In genomic region chr13:106562301-106562700, GRCh38 we compare ENCODE assay signal across 16 cellular contexts. TPM values are rescaled to one million over a fixed set of nuclear protein-coding genes. Genes with fewer than 3 reads are reported as not detected.
DNase-seq lines count a peak whose midpoint lies in the region; ATAC-seq, FAIRE-seq and TF ChIP-seq lines count a peak whose summit lies in the region.
"Had no signal": no experiment of that assay in that cellular context is flagged by ENCODE, and none has a peak within 500 bp of the region (broad histone marks: within the 10 kb centered on the region; RNA-seq: fewer than 3 reads in every experiment).

No MANE protein-coding gene starts in this region.

- no peaks in the 10 kb centered on the region for H3K9me3 ChIP-seq in BLaER1 treated with 17β-estradiol and CSF1 and Interleukin-3, amounts not matched to agents 10 nM and 100 nM (replicated peaks in 1 of 11)
- H3K9me3 ChIP-seq: prostate gland, stomach had no signal

- peaks cover 52% of the 10 kb centered on the region for H3K36me3 Mint-ChIP-seq in activated naive CD8-positive, alpha-beta T cell treated with anti-CD3 and anti-CD28 coated beads for 36 hours
- H3K36me3 Mint-ChIP-seq in naive thymus-derived CD8-positive, alpha-beta T cell = peaks cover 0 to 26% (median 13%) of the 10 kb centered on the region in 3 donors

- H3K4me2 ChIP-seq in BLaER1 treated with 17β-estradiol and CSF1 and Interleukin-3, amounts not matched to agents 10 nM and 100 nM = peak overlapping the region; percentile 11 to 89 (median 47); a peak in 19 of 22 replicates

- no peaks in the 10 kb centered on the region for H3K9me3 Mint-ChIP-seq in activated naive CD8-positive, alpha-beta T cell treated with anti-CD3 and anti-CD28 coated beads for 36 hours
- H3K9me3 Mint-ChIP-seq in naive thymus-derived CD8-positive, alpha-beta T cell = no peaks in the 10 kb centered on the region
- H3K9me3 Mint-ChIP-seq: activated naive CD4-positive, alpha-beta T cell treated with anti-CD3 and anti-CD28 coated beads, Interleukin-2, amount 50 U/mL, for 72 hours; CD14-positive monocyte had no signal

- peaks cover 61% of the 10 kb centered on the region for H3K4me1 Mint-ChIP-seq in activated naive CD8-positive, alpha-beta T cell treated with anti-CD3 and anti-CD28 coated beads for 36 hours
- peaks cover 40 to 82% (median 76%) of the 10 kb centered on the region in 4 donors for H3K4me1 Mint-ChIP-seq in naive thymus-derived CD8-positive, alpha-beta T cell

- no peak for DNase-seq in GM12891 (ENCODE audit: insufficient read length, low spot score)
- no peak for DNase-seq in activated naive CD8-positive, alpha-beta T cell treated with anti-CD3 and anti-CD28 coated beads for 36 hours
- no peak for DNase-seq in naive thymus-derived CD8-positive, alpha-beta T cell
- no peak for DNase-seq in COLO668 (lab: John Stamatoyannopoulos, UW; ENCODE audit: unreplicated experiment)
- no peak for DNase-seq in medulla oblongata (ENCODE audit: extremely low spot score)
- DNase-seq: GDM1, NCI-H1105, NCI-H446 treated with DMSO at 0.1 percent for 48 hours, stomach had no signal

- FAIRE-seq in GM12891 (lab: Jason Lieb, UNC) = peak; percentile 74

- H3K27me3 ChIP-seq in BLaER1 treated with 17β-estradiol and CSF1 and Interleukin-3, amounts not matched to agents 10 nM and 100 nM = no peaks in the 10 kb centered on the region
- H3K27me3 ChIP-seq: stomach had no signal

- H4K20me1 ChIP-seq in BLaER1 treated with 17β-estradiol and CSF1 and Interleukin-3, amounts not matched to agents 10 nM and 100 nM = peaks cover 97 to 100% (median 99%) of the 10 kb centered on the region in 11 experiments

- peak overlapping the region; percentile 38 for H3K4me3 Mint-ChIP-seq in activated naive CD8-positive, alpha-beta T cell treated with anti-CD3 and anti-CD28 coated beads for 36 hours
- peak overlapping the region in 9 of 10 donors; percentile 14 to 63 (median 55) for H3K4me3 Mint-ChIP-seq in naive thymus-derived CD8-positive, alpha-beta T cell
- H3K4me3 Mint-ChIP-seq: CD14-positive monocyte had no signal

- TF ChIP-seq POLR2A in GM12891 (IDR thresholded peaks at IDR 0.05; ENCODE audit: low read depth, low read length) = no peak

- peak overlapping the region; percentile 54 for H3K27ac Mint-ChIP-seq in activated naive CD8-positive, alpha-beta T cell treated with anti-CD3 and anti-CD28 coated beads for 36 hours
- peak overlapping the region in 7 of 10 donors; percentile 22 to 70 (median 40) for H3K27ac Mint-ChIP-seq in naive thymus-derived CD8-positive, alpha-beta T cell

- H3K36me3 ChIP-seq in BLaER1 treated with 17β-estradiol and CSF1 and Interleukin-3, amounts not matched to agents 10 nM and 100 nM = peaks cover 22 to 55% (median 39%) of the 10 kb centered on the region in 11 experiments
- H3K36me3 ChIP-seq: prostate gland had no signal

- H3K9ac ChIP-seq in BLaER1 treated with 17β-estradiol and CSF1 and Interleukin-3, amounts not matched to agents 10 nM and 100 nM = 0 out of 22 replicates have a peak overlapping the region, but pooled peaks of 2 of the 11 experiments have one; percentile 1 to 24

- POLR2A ChIA-PET in naive thymus-derived CD8-positive, alpha-beta T cell (lab: Charles Lee) = interaction anchor here (0.8 kb wide), 1 partner anchor 26 kb away, joined by 3 read pairs; no protein-coding TSS in a partner anchor

- H3K27ac ChIP-seq in BLaER1 treated with 17β-estradiol and CSF1 and Interleukin-3, amounts not matched to agents 10 nM and 100 nM = no peak overlapping the region
- H3K27ac ChIP-seq: prostate gland had no signal

- no peak overlapping the region for H3K4me3 ChIP-seq in BLaER1 treated with 17β-estradiol and CSF1 and Interleukin-3, amounts not matched to agents 10 nM and 100 nM
- H3K4me3 ChIP-seq: prostate gland, stomach had no signal

- ATAC-seq in naive thymus-derived CD8-positive, alpha-beta T cell = no peak
- ATAC-seq in GM19463 (IDR thresholded peaks at IDR 0.05; ENCODE audit: unreplicated experiment) = no peak
- ATAC-seq in HG03045 (IDR thresholded peaks at IDR 0.05; ENCODE audit: unreplicated experiment) = no peak
- ATAC-seq: esophagus mucosa had no signal

- no peaks in the 10 kb centered on the region for H3K27me3 Mint-ChIP-seq in activated naive CD8-positive, alpha-beta T cell treated with anti-CD3 and anti-CD28 coated beads for 36 hours
- H3K27me3 Mint-ChIP-seq in naive thymus-derived CD8-positive, alpha-beta T cell = no peaks in the 10 kb centered on the region

- peaks cover 36 to 56% (median 51%) of the 10 kb centered on the region in 10 experiments for H3K4me1 ChIP-seq in BLaER1 treated with 17β-estradiol and CSF1 and Interleukin-3, amounts not matched to agents 10 nM and 100 nM

TF ChIP-seq in GM12891, 5 proteins besides CTCF, POLR2A, EP300 and RAD21:
- TF ChIP-seq TAF1 (IDR thresholded peaks at IDR 0.05; ENCODE audit: low read depth, low read length) (no peak), SPI1 (IDR thresholded peaks at IDR 0.05; ENCODE audit: low read depth, low read length) (no peak), POU2F2 (IDR thresholded peaks at IDR 0.05; ENCODE audit: low read depth, low read length) (no peak)

RNA-seq across cellular contexts. Expression of gene ARGLU1, which starts 5.6 kb away (rescaled TPM):
- 113 TPM for polyA plus RNA-seq in GM12891 (2012; ENCODE audit: low read depth, missing spikeins)
- 10 to 100 TPM; 65.3 to 72.7 TPM for total RNA-seq in activated naive CD8-positive, alpha-beta T cell treated with anti-CD3 and anti-CD28 coated beads for 36 hours
- 100 to 1,000 TPM; 281 to 294 TPM for total RNA-seq in naive thymus-derived CD8-positive, alpha-beta T cell
- polyA plus RNA-seq in naive thymus-derived CD8-positive, alpha-beta T cell = 10 to 100 TPM; 37.0 to 46.3 (median 40.3) TPM

RNA-seq across cellular contexts. Expression of gene EFNB2, which starts 26.8 kb away (rescaled TPM):
- 0.10 TPM for polyA plus RNA-seq in GM12891 (2012; ENCODE audit: low read depth, missing spikeins)
- under 1 TPM; 0.06 to 0.08 TPM for total RNA-seq in activated naive CD8-positive, alpha-beta T cell treated with anti-CD3 and anti-CD28 coated beads for 36 hours
- total RNA-seq in naive thymus-derived CD8-positive, alpha-beta T cell = under 1 TPM; 0.49 TPM
- under 1 TPM in 1 of 3 donors, not detected in 2; 0.12 TPM for polyA plus RNA-seq in naive thymus-derived CD8-positive, alpha-beta T cell
- total RNA-seq: activated naive CD4-positive, alpha-beta T cell treated with anti-CD3 and anti-CD28 coated beads, Interleukin-2, amount 50 U/mL, for 72 hours had no signal
- polyA plus RNA-seq: CD14-positive monocyte had no signal
